Comparison of ENCODE assay signal across 7 cellular contexts in the genomic region with DNA sequence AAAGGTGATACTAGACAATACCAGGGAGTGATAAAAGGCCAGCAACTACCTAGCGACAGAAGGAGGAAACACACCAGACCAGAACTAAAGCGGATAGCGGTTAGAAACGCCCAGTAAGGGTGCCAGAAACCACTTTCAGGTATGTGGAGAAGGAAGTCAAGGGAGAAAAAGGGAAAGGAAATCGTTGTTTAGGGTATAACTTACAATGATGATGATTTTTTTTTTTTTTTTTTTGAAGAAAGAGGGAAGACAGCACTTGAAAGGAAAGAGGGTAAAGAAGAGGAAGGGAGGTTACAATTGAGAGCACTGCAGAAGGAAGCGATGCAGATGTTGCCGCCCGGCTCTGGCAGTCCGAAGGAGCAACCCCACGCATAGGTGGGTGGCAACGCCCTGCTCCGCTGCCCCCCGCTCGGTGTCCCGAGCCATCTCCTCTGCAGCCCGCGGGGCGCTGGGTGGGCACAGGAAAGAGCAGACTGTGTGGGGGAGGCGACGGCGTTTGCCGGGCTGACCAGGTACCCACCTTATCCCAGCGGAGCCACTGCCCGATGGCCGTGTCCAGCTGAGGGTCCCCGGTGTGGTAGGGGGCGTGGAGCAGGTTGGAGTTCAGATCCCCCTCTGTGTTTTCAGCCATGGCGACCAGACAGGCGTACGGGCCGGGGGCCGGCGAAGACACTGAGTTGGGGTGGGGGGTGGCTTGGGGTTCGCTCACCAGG. TPM values are rescaled to one million over a fixed set of nuclear protein-coding genes. Genes with fewer than 3 reads are reported as not detected.
DNase-seq lines count a peak whose midpoint lies in the region; ATAC-seq, FAIRE-seq and TF ChIP-seq lines count a peak whose summit lies in the region.

No MANE protein-coding gene starts in this region.

- peaks cover 9% of the 10 kb centered on the region for H3K4me1 ChIP-seq in neuron (ENCODE audit: insufficient read depth, low read length)

- peaks cover 38% of the 10 kb centered on the region for H3K4me1 Mint-ChIP-seq in activated T-helper 1 cell treated with anti-CD3 and anti-CD28 coated beads, Interleukin-12 subunit alpha, Interleukin-12 subunit beta, Interleukin-2, Interleukin-4 antibody, amounts not matched to agents 30 ng/mL and 10 ng/mL and 1 ng/mL, durations not matched to agents 14 hours and 24 hours and 36 hours (ENCODE audit: low read depth)

- H3K36me3 Mint-ChIP-seq in activated T-helper 1 cell treated with anti-CD3 and anti-CD28 coated beads, Interleukin-12 subunit alpha, Interleukin-12 subunit beta, Interleukin-2, Interleukin-4 antibody, amounts not matched to agents 30 ng/mL and 10 ng/mL and 1 ng/mL, durations not matched to agents 14 hours and 24 hours and 36 hours (ENCODE audit: low read depth) = no peaks in the 10 kb centered on the region

- peak overlapping the region; percentile 83 for H3K27ac Mint-ChIP-seq in activated T-helper 1 cell treated with anti-CD3 and anti-CD28 coated beads, Interleukin-12 subunit alpha, Interleukin-12 subunit beta, Interleukin-2, Interleukin-4 antibody, amounts not matched to agents 30 ng/mL and 10 ng/mL and 1 ng/mL, durations not matched to agents 14 hours and 24 hours and 36 hours

- H3K4me3 ChIP-seq in foreskin fibroblast (ENCODE audit: low read depth in 1 of 2, low read length in 2 of 2) (peak overlapping the region; percentile 71 to 89), neuron (ENCODE audit: low read length) (peak overlapping the region; percentile 92)

- no peaks in the 10 kb centered on the region for H3K9me3 ChIP-seq in neuron (ENCODE audit: low read length)

- ATAC-seq in HG03520 (IDR thresholded peaks at IDR 0.05; ENCODE audit: unreplicated experiment) (peak; percentile 13), HG02678 (IDR thresholded peaks at IDR 0.05; ENCODE audit: unreplicated experiment) (no peak)

- DNase-seq in GM12891 (ENCODE audit: insufficient read length, low spot score) (peak; percentile 25), NOMO-1 treated with dmso at 0.1 percent for 144 hours (lab: John Stamatoyannopoulos, UW; ENCODE audit: unreplicated experiment) (peak; percentile 43), foreskin fibroblast (peak in 1 of 2 donors; percentile 33)
- DNase-seq in activated T-helper 1 cell treated with anti-CD3 and anti-CD28 coated beads, Interleukin-12 subunit alpha, Interleukin-12 subunit beta, Interleukin-2, Interleukin-4 antibody, amounts not matched to agents 30 ng/mL and 10 ng/mL and 1 ng/mL, durations not matched to agents 14 hours and 24 hours and 36 hours (ENCODE audit: low spot score) = peak; percentile 33

- H3K9me3 Mint-ChIP-seq in activated T-helper 1 cell treated with anti-CD3 and anti-CD28 coated beads, Interleukin-12 subunit alpha, Interleukin-12 subunit beta, Interleukin-2, Interleukin-4 antibody, amounts not matched to agents 30 ng/mL and 10 ng/mL and 1 ng/mL, durations not matched to agents 14 hours and 24 hours and 36 hours = no peaks in the 10 kb centered on the region

- peak; percentile 16 for FAIRE-seq in GM12891 (lab: Jason Lieb, UNC)

- intact Hi-C loops in activated T-helper 1 cell treated with anti-CD3 and anti-CD28 coated beads, Interleukin-12 subunit alpha, Interleukin-12 subunit beta, Interleukin-2, Interleukin-4 antibody, amounts not matched to agents 30 ng/mL and 10 ng/mL and 1 ng/mL, durations not matched to agents 14 hours and 24 hours and 36 hours (cut with micrococcal nuclease) = loop anchor here (1.0 to 10.0 kb wide), 17 partner anchors 9 to 1090 kb away; a partner anchor contains a TSS

- H3K27me3 Mint-ChIP-seq in activated T-helper 1 cell treated with anti-CD3 and anti-CD28 coated beads, Interleukin-12 subunit alpha, Interleukin-12 subunit beta, Interleukin-2, Interleukin-4 antibody, amounts not matched to agents 30 ng/mL and 10 ng/mL and 1 ng/mL, durations not matched to agents 14 hours and 24 hours and 36 hours (ENCODE audit: insufficient read depth) = peaks cover 2% of the 10 kb centered on the region

- H3K4me3 Mint-ChIP-seq in activated T-helper 1 cell treated with anti-CD3 and anti-CD28 coated beads, Interleukin-12 subunit alpha, Interleukin-12 subunit beta, Interleukin-2, Interleukin-4 antibody, amounts not matched to agents 30 ng/mL and 10 ng/mL and 1 ng/mL, durations not matched to agents 14 hours and 24 hours and 36 hours = peak overlapping the region; percentile 90

- H3K27me3 ChIP-seq in neuron (ENCODE audit: insufficient read depth, low read length) = no peaks in the 10 kb centered on the region

- peak overlapping the region; percentile 77 for H2AFZ ChIP-seq in neuron (ENCODE audit: low read depth, low read length)

- no peaks in the 10 kb centered on the region for H3K36me3 ChIP-seq in neuron (ENCODE audit: insufficient read depth, low read length)

- peak; percentile 8 for TF ChIP-seq CTCF in foreskin fibroblast (IDR thresholded peaks at IDR 0.05; ENCODE audit: low read depth, low read length)

- no peak for TF ChIP-seq POLR2A in GM12891 (IDR thresholded peaks at IDR 0.05; ENCODE audit: low read depth, low read length)

TF ChIP-seq in GM12891, 5 proteins besides CTCF, POLR2A, EP300 and RAD21:
- TF ChIP-seq POLR2AphosphoS5 (IDR thresholded peaks at IDR 0.05; ENCODE audit: low read depth, low read length) = no peak
- TF ChIP-seq POU2F2 (IDR thresholded peaks at IDR 0.05; ENCODE audit: low read depth, low read length) = no peak
- TF ChIP-seq PAX5 (IDR thresholded peaks at IDR 0.05; ENCODE audit: insufficient read depth, low read length, severe bottlenecking) = no peak
- no peak for TF ChIP-seq TAF1 (IDR thresholded peaks at IDR 0.05; ENCODE audit: low read depth, low read length)
- no peak for TF ChIP-seq SPI1 (IDR thresholded peaks at IDR 0.05; ENCODE audit: low read depth, low read length)

RNA-seq across cellular contexts. Expression of a gene that starts 0.5 kb away (rescaled TPM):
- 0.04 TPM for polyA plus RNA-seq in GM12891 (2012; ENCODE audit: low read depth, missing spikeins)
- total RNA-seq in activated T-helper 1 cell treated with anti-CD3 and anti-CD28 coated beads, Interleukin-12 subunit alpha, Interleukin-12 subunit beta, Interleukin-2, Interleukin-4 antibody, amounts not matched to agents 30 ng/mL and 10 ng/mL and 1 ng/mL, durations not matched to agents 14 hours and 24 hours and 36 hours = 4.0 and 4.5 TPM in 2 replicates
